ENCODE assay signal across 17 cellular contexts in the genomic region with DNA sequence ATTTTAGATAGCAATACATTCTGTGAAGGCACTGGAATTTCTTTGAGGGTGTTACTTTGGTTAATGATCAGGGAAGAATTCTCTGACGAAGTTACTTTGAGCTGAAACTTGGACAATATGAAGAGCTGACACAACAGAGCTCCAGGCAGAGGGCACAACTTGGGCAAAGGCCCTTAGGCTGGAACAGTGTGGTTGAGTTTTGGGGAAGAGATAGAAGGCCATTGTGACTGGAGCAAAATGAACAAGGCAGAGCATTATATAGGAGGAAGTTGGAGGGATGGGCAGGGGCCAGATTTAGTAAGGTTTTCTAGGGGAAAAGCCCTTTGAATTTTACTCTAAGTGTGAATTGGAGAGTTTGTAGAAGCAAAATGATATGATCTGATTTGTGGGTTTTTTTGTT. TPM values are rescaled to one million over a fixed set of nuclear protein-coding genes. Genes with fewer than 3 reads are reported as not detected.
DNase-seq lines count a peak whose midpoint lies in the region.
"Had no signal": no experiment of that assay in that cellular context is flagged by ENCODE, and none has a peak within 500 bp of the region (broad histone marks: within the 10 kb centered on the region; RNA-seq: fewer than 3 reads in every experiment).

No MANE protein-coding gene starts in this region.

- in situ Hi-C loops in SK-MEL-5 (cut with HindIII; ENCODE audit: low pct_unique_long_range_greater_than_20kb, low sequenced_read_pairs), result no loop called here

- H3K27ac ChIP-seq in substantia nigra (ENCODE audit: low read depth, low read length, poor library complexity, severe bottlenecking), result no peak overlapping the region
- H3K27ac ChIP-seq: BLaER1 had no signal

- DNase-seq in SK-MEL-5 (ENCODE audit: low read depth, low spot score) (peak; percentile 69), foreskin melanocyte (peak; percentile 88), substantia nigra (lab: John Stamatoyannopoulos, UW) (no peak), COLO829 (ENCODE audit: low spot score) (no peak)
- DNase-seq in effector CD4-positive, alpha-beta T cell, result no peak
- DNase-seq: 8988T; ACHN; BE2C; C1 segment of cervical spinal cord; Caco-2; Calu3; CD4-positive, alpha-beta memory T cell; CD4-positive, CD25-positive, alpha-beta regulatory T cell; CD8-positive, alpha-beta memory T cell; DMS79 treated with DMSO at 0.1 percent for 48 hours; GF-D8 had no signal

RNA-seq across cellular contexts. Expression of gene LMO4, which starts 30.9 kb away (rescaled TPM):
- total RNA-seq in SK-MEL-5 (2014; rRNA removed; shearing (Covaris generic)), result 13.7 and 17.6 TPM in 2 replicates
- 32.9 and 33.4 TPM in 2 replicates for polyA plus RNA-seq in SK-MEL-5 (2015; cell fraction: cytosol; rRNA removed)
- 28.1 and 37.8 TPM in 2 replicates for polyA plus RNA-seq in SK-MEL-5 (2015; cell fraction: nucleus; rRNA removed)

Comparison
In these comparisons a context has a peak if more than half of its experiments do, and no peak if none do; other contexts are left out.
1. DNase-seq: peak in SK-MEL-5 (single experiment) and foreskin melanocyte (single experiment); none in substantia nigra (0 of 49), COLO829 (single experiment) and effector CD4-positive, alpha-beta T cell (single experiment).